In genomic region chr1:186550832-186551231, GRCh38 we compare ENCODE assay signal across 17 cellular contexts.
DNase-seq lines count a peak whose midpoint lies in the region; ATAC-seq and TF ChIP-seq lines count a peak whose summit lies in the region.
"Had no signal": no experiment of that assay in that cellular context is flagged by ENCODE, and none has a peak within 500 bp of the region (broad histone marks: within the 10 kb centered on the region; RNA-seq: fewer than 3 reads in every experiment).

No MANE protein-coding gene starts in this region.

- H3K27me3 ChIP-seq in H9 (ENCODE audit: insufficient read depth, low read length) = no peaks in the 10 kb centered on the region
- H3K27me3 ChIP-seq in PC-9 (ENCODE audit: insufficient read depth, low read depth) = no peaks in the 10 kb centered on the region
- no peaks in the 10 kb centered on the region for H3K27me3 ChIP-seq in endodermal cell (ENCODE audit: control insufficient read depth, insufficient read depth, low read length, poor library complexity, severe bottlenecking)
- H3K27me3 ChIP-seq in brain microvascular endothelial cell (replicated peaks) = no peaks in the 10 kb centered on the region
- H3K27me3 ChIP-seq: BE2C had no signal

- H2BK20ac ChIP-seq in H9 (ENCODE audit: low read depth, low read length, poor library complexity, severe bottlenecking) = no peak overlapping the region

- no peak overlapping the region for H4K91ac ChIP-seq in H9 (ENCODE audit: insufficient read length, low read depth, low read length)

- WGBS in H9 (ENCODE audit: extremely low coverage, insufficient read length, low lambda C conversion rate) = no CpG with 5 or more reads among the region's 10 CpGs
- WGBS in endodermal cell (ENCODE audit: insufficient coverage in 1 of 2, insufficient read length in 1 of 2), 2 experiments = 88 to 91% methylated on average over 9 to 10 of the region's 10 CpGs

- peaks cover 0 to 13% (median 0%) of the 10 kb centered on the region in 3 experiments; a peak in 3 of 7 replicates for H3K36me3 Mint-ChIP-seq in H9 (ENCODE audit: insufficient read depth in 1 of 3, low read depth in 3 of 3)
- H3K36me3 Mint-ChIP-seq in endodermal cell (ENCODE audit: low read depth) = no peaks in the 10 kb centered on the region
- H3K36me3 Mint-ChIP-seq: CD4-positive, CD25-positive, alpha-beta regulatory T cell had no signal

- H3K27ac ChIP-seq in H9 (ENCODE audit: insufficient read length, low read depth, low read length) (no peak overlapping the region), PC-9 (no peak overlapping the region), endodermal cell (ENCODE audit: low read depth, low read length) (no peak overlapping the region), brain microvascular endothelial cell (no peak overlapping the region)

- TF ChIP-seq CTCF in H9 (conservative IDR thresholded peaks at IDR 0.05) (no peak), PC-9 (conservative IDR thresholded peaks at IDR 0.05) (no peak), endodermal cell (conservative IDR thresholded peaks at IDR 0.05) (no peak), brain microvascular endothelial cell (IDR thresholded peaks at IDR 0.05; ENCODE audit: low read depth, low read length, missing control alignments) (no peak)

- no peak overlapping the region for H2BK15ac ChIP-seq in H9 (ENCODE audit: low read depth, low read length)

- H2AK5ac ChIP-seq in H9 (ENCODE audit: insufficient read length, low read length) = no peak overlapping the region

- CTCF ChIA-PET in PC-9 (lab: Charles Lee) = no interaction called here

- no peak overlapping the region for H2BK5ac ChIP-seq in H9 (ENCODE audit: insufficient read length, low read length)

- no peak overlapping the region for H3K23ac ChIP-seq in H9 (ENCODE audit: insufficient read length, low read depth, low read length)

- H3K4me2 ChIP-seq in H9 (ENCODE audit: insufficient read depth, insufficient read length, low read length) (no peak overlapping the region), PC-9 (no peak overlapping the region)

- no peak overlapping the region for H3K4ac ChIP-seq in H9 (ENCODE audit: low read depth, low read length)

- H3K4me1 Mint-ChIP-seq in H9 (no peaks in the 10 kb centered on the region), endodermal cell (no peaks in the 10 kb centered on the region)
- H3K4me1 Mint-ChIP-seq: CD4-positive, CD25-positive, alpha-beta regulatory T cell; CD8-positive, alpha-beta memory T cell had no signal

- H4K8ac ChIP-seq in H9 (replicated peaks; ENCODE audit: insufficient read length, low read depth, low read length) = no peak overlapping the region

- H3K36me3 ChIP-seq in PC-9 (ENCODE audit: low read depth) = no peaks in the 10 kb centered on the region
- no peaks in the 10 kb centered on the region for H3K36me3 ChIP-seq in endodermal cell (ENCODE audit: control insufficient read depth, insufficient read depth, low read length)
- H3K36me3 ChIP-seq in brain microvascular endothelial cell (replicated peaks) = no peaks in the 10 kb centered on the region
- H3K36me3 ChIP-seq: BE2C had no signal

- H2AFZ ChIP-seq in H9 (ENCODE audit: low read length) (no peak overlapping the region), PC-9 (0 out of 2 replicates have a peak overlapping the region, but pooled peaks have one; percentile 16)

- H3K27ac Mint-ChIP-seq in H9 (no peak overlapping the region), endodermal cell (no peak overlapping the region)
- H3K27ac Mint-ChIP-seq: CD4-positive, CD25-positive, alpha-beta regulatory T cell; CD8-positive, alpha-beta memory T cell had no signal

- H2BK120ac ChIP-seq in H9 (ENCODE audit: low read depth, low read length, poor library complexity, severe bottlenecking) = no peak overlapping the region

- no peak overlapping the region for H3T11ph ChIP-seq in H9 (ENCODE audit: low read length)

- BruUV-seq in PC-9 (replicated peaks; lab: Mats Ljungman, UMichigan) = no TSS peak

- no peak overlapping the region for H3K56ac ChIP-seq in H9 (ENCODE audit: insufficient read length, low read depth, low read length)

- H3K79me2 ChIP-seq in H9 (ENCODE audit: insufficient read depth, low read length) (no peaks in the 10 kb centered on the region), PC-9 (ENCODE audit: low read depth) (no peaks in the 10 kb centered on the region)

- in situ Hi-C loops in brain microvascular endothelial cell (cut with HindIII; ENCODE audit: low pct_ligation_motif_present, low sequenced_read_pairs) = no loop called here

- no peak overlapping the region for H4K5ac ChIP-seq in H9 (ENCODE audit: insufficient read length, low read depth, low read length)

- DNase-seq in H9 (peak; percentile 37), PC-9 (no peak), endodermal cell (peak; percentile 51), brain microvascular endothelial cell (no peak)
- DNase-seq: ACHN; BE2C; C1 segment of cervical spinal cord; CD4-positive, CD25-positive, alpha-beta regulatory T cell; CD8-positive, alpha-beta memory T cell; COR-L47; DMS79; GF-D8; HCEC 1CT; KG1 had no signal

- H3K9me3 Mint-ChIP-seq in H9 (peaks cover 11 to 12% of the 10 kb centered on the region in 2 experiments), endodermal cell (peaks cover 14% of the 10 kb centered on the region)

- H3K79me1 ChIP-seq in H9 (ENCODE audit: insufficient read depth, low read depth, low read length, poor library complexity, severe bottlenecking) = no peaks in the 10 kb centered on the region

- H3K4me3 ChIP-seq in PC-9 (no peak overlapping the region), endodermal cell (ENCODE audit: low read length) (no peak overlapping the region), brain microvascular endothelial cell (ENCODE audit: low read depth, low read length) (no peak overlapping the region)
- H3K4me3 ChIP-seq: GM12878 had no signal

- H3K9me3 ChIP-seq in H9 (ENCODE audit: control insufficient read depth, low read depth, low read length) (no peaks in the 10 kb centered on the region), PC-9 (ENCODE audit: insufficient read depth, low read depth) (peaks cover 4% of the 10 kb centered on the region; the same call in 1 of the 2 replicates), endodermal cell (ENCODE audit: control insufficient read depth, low read length) (peaks cover 9% of the 10 kb centered on the region)
- H3K9me3 ChIP-seq: BE2C had no signal

- intact Hi-C loops in PC-9 (cut with micrococcal nuclease; ENCODE audit: unreplicated experiment) = no loop called here

- H2BK12ac ChIP-seq in H9 (ENCODE audit: insufficient read length, low read depth, low read length) = no peak overlapping the region

- H3K27me3 Mint-ChIP-seq in H9 (ENCODE audit: low read depth) = no peaks in the 10 kb centered on the region
- H3K27me3 Mint-ChIP-seq in endodermal cell (ENCODE audit: insufficient read depth) = no peaks in the 10 kb centered on the region
- H3K27me3 Mint-ChIP-seq: CD4-positive, CD25-positive, alpha-beta regulatory T cell had no signal

- no peak for ATAC-seq in HG03095 (IDR thresholded peaks at IDR 0.05; ENCODE audit: unreplicated experiment)
- no peak for ATAC-seq in HG03520 (IDR thresholded peaks at IDR 0.05; ENCODE audit: unreplicated experiment)
- ATAC-seq: GM12878 had no signal

- H3K4me1 ChIP-seq in H9 (ENCODE audit: insufficient read depth, low read length) (no peaks in the 10 kb centered on the region), PC-9 (replicated peaks; ENCODE audit: insufficient read depth) (no peaks in the 10 kb centered on the region), endodermal cell (ENCODE audit: control insufficient read depth, insufficient read depth, low read length) (no peaks in the 10 kb centered on the region)
- H3K4me1 ChIP-seq: BE2C had no signal

- H3K4me3 Mint-ChIP-seq in H9 = no peak overlapping the region
- no peak overlapping the region for H3K4me3 Mint-ChIP-seq in endodermal cell
- H3K4me3 Mint-ChIP-seq: CD4-positive, CD25-positive, alpha-beta regulatory T cell; CD8-positive, alpha-beta memory T cell had no signal

- no peaks in the 10 kb centered on the region for H3F3A ChIP-seq in PC-9 (ENCODE audit: insufficient read depth, low read depth)

- no peaks in the 10 kb centered on the region for H4K20me1 ChIP-seq in H9 (ENCODE audit: control insufficient read depth, insufficient read depth, insufficient read length)
- no peaks in the 10 kb centered on the region for H4K20me1 ChIP-seq in PC-9 (ENCODE audit: insufficient read depth)

- no peaks in the 10 kb centered on the region for H3K9me2 ChIP-seq in PC-9 (ENCODE audit: insufficient read depth)

- no peak overlapping the region for H3K18ac ChIP-seq in H9 (ENCODE audit: insufficient read length, low read depth, low read length)

- no peak overlapping the region; the same call in 1 of the 2 replicates for H3K14ac ChIP-seq in H9 (ENCODE audit: insufficient read depth, low read length)

- H3K9ac ChIP-seq in H9 (ENCODE audit: extremely low read depth, insufficient read length, low read length) = no peak overlapping the region
- no peak overlapping the region for H3K9ac ChIP-seq in endodermal cell (ENCODE audit: extremely low read depth, low read length, poor library complexity, severe bottlenecking)

- no peaks in the 10 kb centered on the region for H3K23me2 ChIP-seq in H9 (ENCODE audit: insufficient read length, low read depth, low read length, poor library complexity, severe bottlenecking)

- POLR2A ChIA-PET in PC-9 (lab: Charles Lee; ENCODE audit: unreplicated experiment) = interaction anchor here (0.7 kb wide), 1 partner anchor 17 kb away, joined by 3 read pairs; no protein-coding TSS in a partner anchor

Comparison
In these comparisons a context has a peak if more than half of its experiments do, and no peak if none do; other contexts are left out.
1. DNase-seq: peak in H9 (single experiment) and endodermal cell (single experiment); none in PC-9 (0 of 2) and brain microvascular endothelial cell (single experiment).